ENCODE assay signal across 12 cellular contexts in genomic region chr1:43540653-43541071, GRCh38. TPM values are rescaled to one million over a fixed set of nuclear protein-coding genes. Genes with fewer than 3 reads are reported as not detected.
A peak's percentile ranks its signal among the peaks of the same experiment; 100 is the strongest.
DNase-seq lines count a peak whose midpoint lies in the region; FAIRE-seq and TF ChIP-seq lines count a peak whose summit lies in the region.
"Had no signal": no experiment of that assay in that cellular context is flagged by ENCODE, and none has a peak within 500 bp of the region (broad histone marks: within the 10 kb centered on the region; RNA-seq: fewer than 3 reads in every experiment).

No MANE protein-coding gene starts in this region.

- no peaks in the 10 kb centered on the region for H3K27me3 ChIP-seq in dorsolateral prefrontal cortex
- H3K27me3 ChIP-seq in small intestine (ENCODE audit: control insufficient read depth in 2 of 2, insufficient read depth in 2 of 2, low read length in 2 of 2), result no peaks in the 10 kb centered on the region

- no peak for TF ChIP-seq CTCF in LNCaP clone FGC (IDR thresholded peaks at IDR 0.05; ENCODE audit: control insufficient read depth, extremely low read depth, insufficient read depth)
- TF ChIP-seq CTCF in dorsolateral prefrontal cortex (IDR thresholded peaks at IDR 0.05 in 54 of 56, conservative IDR thresholded peaks at IDR 0.05 in 2 of 56; ENCODE audit: low read depth in 1 of 56, partially characterized antibody in 56 of 56), result peak in 8 of 56 donors; percentile 5 to 39 (median 18)

- FAIRE-seq in small intestine (lab: Jason Lieb, UNC), result no peak

- peaks cover 13% of the 10 kb centered on the region for H3K4me1 ChIP-seq in mesodermal cell (ENCODE audit: control insufficient read depth, insufficient read depth, low read length, poor library complexity, severe bottlenecking)
- H3K4me1 ChIP-seq in small intestine (ENCODE audit: control insufficient read depth in 2 of 2, insufficient read depth in 1 of 2, low read depth in 1 of 2, low read length in 1 of 2), result peaks cover 7 to 19% of the 10 kb centered on the region in 2 donors

- intact Hi-C loops in dorsolateral prefrontal cortex (cut with DNase I), result no loop called here

- H3K27ac ChIP-seq in dorsolateral prefrontal cortex, result peak overlapping the region; percentile 84 to 98 (median 96)
- peak overlapping the region; percentile 10 for H3K27ac ChIP-seq in mesodermal cell (ENCODE audit: low read depth, low read length, severe bottlenecking)
- H3K27ac ChIP-seq in small intestine (ENCODE audit: low read depth in 1 of 2, low read length in 1 of 2), result peak overlapping the region; percentile 65 to 94
- H3K27ac ChIP-seq: WERI-Rb-1 had no signal

- H3K9me3 ChIP-seq in mesodermal cell (ENCODE audit: control insufficient read depth, low read length) (no peaks in the 10 kb centered on the region), small intestine (ENCODE audit: control insufficient read depth, low read depth) (no peaks in the 10 kb centered on the region)

- 93 to 95% methylated on average over 8 to 14 of the region's 15 CpGs for WGBS in mesodermal cell (ENCODE audit: insufficient coverage in 2 of 2), 2 experiments
- 47 to 78% (median 73%) methylated on average over 15 of the region's 15 CpGs for WGBS in small intestine, 3 donors

- H3K36me3 ChIP-seq in mesodermal cell (ENCODE audit: control insufficient read depth, insufficient read depth, low read length) (peaks cover 72% of the 10 kb centered on the region), small intestine (ENCODE audit: control insufficient read depth in 2 of 2, insufficient read depth in 2 of 2, low read length in 2 of 2) (peaks cover 0 to 2% of the 10 kb centered on the region in 2 donors)

- H3K4me3 ChIP-seq in LNCaP clone FGC (ENCODE audit: low read depth, low read length) (peak overlapping the region; percentile 11; the same call in 1 of the 2 replicates), dorsolateral prefrontal cortex (peak overlapping the region in 3 of 59 donors; percentile 8 to 19 (median 17)), mesodermal cell (ENCODE audit: extremely low read depth, insufficient read depth, low read length, poor library complexity, severe bottlenecking) (no peak overlapping the region), small intestine (ENCODE audit: low read depth in 1 of 2, low read length in 2 of 2) (no peak overlapping the region)

- no peak for DNase-seq in LNCaP clone FGC (ENCODE audit: low read depth)
- DNase-seq in dorsolateral prefrontal cortex, result peak in 9 of 10 donors; percentile 62 to 81 (median 73)
- DNase-seq in small intestine, result no peak
- no peak for DNase-seq in DMS 273 treated with DMSO at 0.1 percent for 48 hours (lab: John Stamatoyannopoulos, UW)
- no peak for DNase-seq in AML-193 (lab: John Stamatoyannopoulos, UW)
- no peak for DNase-seq in NCI-H2171 treated with DMSO at 0.1 percent for 48 hours (lab: John Stamatoyannopoulos, UW)
- DNase-seq in HPDE6-E6E7 (ENCODE audit: extremely low spot score), result no peak
- DNase-seq: CD4-positive, alpha-beta memory T cell; Karpas-422; NCI-H345; WERI-Rb-1 had no signal

RNA-seq across cellular contexts. Expression of gene PTPRF, which starts 10.0 kb away (rescaled TPM):
- 100 to 1,000 TPM; 123 to 271 (median 184) TPM for total RNA-seq in dorsolateral prefrontal cortex
- polyA plus RNA-seq in mesodermal cell (2013, experiment 1 of 2), result 125 TPM
- polyA plus RNA-seq in mesodermal cell (2013, experiment 2 of 2), result 107 TPM
- 10 to 100 TPM; 77.0 to 87.4 (median 78.9) TPM for polyA plus RNA-seq in small intestine
- total RNA-seq: CD4-positive, alpha-beta memory T cell had no signal
- polyA plus RNA-seq: CD4-positive, alpha-beta memory T cell had no signal

Comparison
In these comparisons a context has a peak if more than half of its experiments do, and no peak if none do; other contexts are left out.
1. DNase-seq: peak in dorsolateral prefrontal cortex (9 of 10); none in LNCaP clone FGC (single experiment), small intestine (single experiment), DMS 273 treated with DMSO at 0.1 percent for 48 hours (single experiment), AML-193 (0 of 2), NCI-H2171 treated with DMSO at 0.1 percent for 48 hours (single experiment) and HPDE6-E6E7 (single experiment).
2. H3K27ac ChIP-seq: peak in every context shown above with its lines; median percentile 96 in dorsolateral prefrontal cortex; 80 in small intestine; 10 in mesodermal cell.